ENCODE assay signal across 22 cellular contexts in genomic region chr2:129176375-129176774, GRCh38.
"Had no signal": no experiment of that assay in that cellular context is flagged by ENCODE, and none has a peak within 500 bp of the region (broad histone marks: within the 10 kb centered on the region; RNA-seq: fewer than 3 reads in every experiment).

No MANE protein-coding gene starts in this region.

- H3K36me3 ChIP-seq: esophagus squamous epithelium, gastrocnemius medialis, heart right ventricle, left lung, lower lobe of right lung had no signal

- H3K27ac ChIP-seq: coronary artery, dorsolateral prefrontal cortex, esophagus squamous epithelium, gastrocnemius medialis, heart right ventricle, left lung, lower lobe of right lung had no signal

- FAIRE-seq: colon, endothelial cell of umbilical vein, islet of Langerhans, keratinocyte had no signal

- DNase-seq: dermis blood vessel endothelial cell; dorsolateral prefrontal cortex; effector CD4-positive, alpha-beta T cell; effector memory CD4-positive, alpha-beta T cell; esophagus squamous epithelium; foreskin fibroblast; foreskin melanocyte; gastrocnemius medialis; glutamatergic neuron; heart right ventricle; hippocampal formation; left cardiac atrium; left lung; left ventricle myocardium superior; lower lobe of right lung; mesenchymal stem cell; midbrain had no signal

- H3K4me3 ChIP-seq: coronary artery, dorsolateral prefrontal cortex, esophagus squamous epithelium, gastrocnemius medialis, heart right ventricle, left lung, lower lobe of right lung had no signal

- ATAC-seq: gastrocnemius medialis, heart right ventricle, left cardiac atrium, left lung, left ventricle myocardium superior, lower lobe of right lung had no signal

- H3K4me1 ChIP-seq: heart right ventricle, left lung, lower lobe of right lung had no signal

- H3K27me3 ChIP-seq: dorsolateral prefrontal cortex, esophagus squamous epithelium, gastrocnemius medialis, heart right ventricle, left lung had no signal

- H3K9me3 ChIP-seq: left lung, lower lobe of right lung had no signal
